Comparison of ENCODE assay signal across 12 cellular contexts in genomic region chr16:11080327-11080967, GRCh38.
DNase-seq lines count a peak whose midpoint lies in the region; ATAC-seq, FAIRE-seq and TF ChIP-seq lines count a peak whose summit lies in the region.
"Had no signal": no experiment of that assay in that cellular context is flagged by ENCODE, and none has a peak within 500 bp of the region (broad histone marks: within the 10 kb centered on the region; RNA-seq: fewer than 3 reads in every experiment).

No MANE protein-coding gene starts in this region.

- FAIRE-seq in GM19239 (lab: Jason Lieb, UNC): peak; percentile 33
- FAIRE-seq: GM12878 had no signal

- intact Hi-C loops in adrenal gland (cut with DNase I): no loop called here
- intact Hi-C loops in PC-9 (cut with micrococcal nuclease; ENCODE audit: unreplicated experiment): no loop called here

- H3K4me3 Mint-ChIP-seq in activated naive CD8-positive, alpha-beta T cell treated with anti-CD3 and anti-CD28 coated beads, Interleukin-2, amount 50 U/mL, for 24 hours: no peak overlapping the region

- no TSS peak for BruUV-seq in PC-9 (replicated peaks; lab: Mats Ljungman, UMichigan)

- DNase-seq in GM19239 (ENCODE audit: insufficient read length, low spot score) (no peak), adrenal gland (no peak), PC-9 (no peak), DMS53 (lab: John Stamatoyannopoulos, UW) (no peak)
- no peak for DNase-seq in activated naive CD8-positive, alpha-beta T cell treated with anti-CD3 and anti-CD28 coated beads, Interleukin-2, amount 50 U/mL, for 24 hours
- DNase-seq: activated CD8-positive, alpha-beta memory T cell treated with anti-CD3 and anti-CD28 coated beads for 24 hours; NCI-H446 had no signal

- H2AFZ ChIP-seq in ACC112 (ENCODE audit: low read length, unreplicated experiment) (no peak overlapping the region), parathyroid adenoma (no peak overlapping the region), PC-9 (no peak overlapping the region)

- 77 to 96% (median 90%) methylated on average over 10 of the region's 10 CpGs for WGBS in adrenal gland, 4 donors

- H3K4me1 ChIP-seq in ACC112 (ENCODE audit: control insufficient read depth, insufficient read depth, low read length, unreplicated experiment) (peaks cover 65% of the 10 kb centered on the region), parathyroid adenoma (peaks cover 37% of the 10 kb centered on the region), adrenal gland (replicated peaks in 1 of 2) (peaks cover 21 to 38% of the 10 kb centered on the region in 2 donors), PC-9 (replicated peaks; ENCODE audit: insufficient read depth) (no peaks in the 10 kb centered on the region)

- peaks cover 22% of the 10 kb centered on the region for H3K36me3 Mint-ChIP-seq in activated naive CD8-positive, alpha-beta T cell treated with anti-CD3 and anti-CD28 coated beads, Interleukin-2, amount 50 U/mL, for 24 hours (ENCODE audit: low read depth)

- H3K9me3 ChIP-seq in parathyroid adenoma (ENCODE audit: control insufficient read depth, low read length) (no peaks in the 10 kb centered on the region), adrenal gland (replicated peaks in 1 of 3) (no peaks in the 10 kb centered on the region), PC-9 (ENCODE audit: insufficient read depth, low read depth) (no peaks in the 10 kb centered on the region)
- H3K9me3 ChIP-seq: BLaER1 treated with 17β-estradiol and CSF1 and Interleukin-3, amounts not matched to agents 10 nM and 100 nM had no signal

- H3K9me2 ChIP-seq in PC-9 (ENCODE audit: insufficient read depth): no peaks in the 10 kb centered on the region

- H3K27me3 ChIP-seq in ACC112 (ENCODE audit: insufficient read depth, low read length) (no peaks in the 10 kb centered on the region), parathyroid adenoma (ENCODE audit: control insufficient read depth, insufficient read depth, low read length) (no peaks in the 10 kb centered on the region), adrenal gland (no peaks in the 10 kb centered on the region), PC-9 (ENCODE audit: insufficient read depth, low read depth) (no peaks in the 10 kb centered on the region)
- H3K27me3 ChIP-seq: BLaER1 treated with 17β-estradiol and CSF1 and Interleukin-3, amounts not matched to agents 10 nM and 100 nM had no signal

- no peaks in the 10 kb centered on the region for H3F3A ChIP-seq in PC-9 (ENCODE audit: insufficient read depth, low read depth)

- H3K4me1 Mint-ChIP-seq in activated naive CD8-positive, alpha-beta T cell treated with anti-CD3 and anti-CD28 coated beads, Interleukin-2, amount 50 U/mL, for 24 hours: peaks cover 98% of the 10 kb centered on the region

- POLR2A ChIA-PET in PC-9 (lab: Charles Lee; ENCODE audit: unreplicated experiment): no interaction called here

- no peak overlapping the region for H3K4me3 ChIP-seq in ACC112 (ENCODE audit: low read depth, low read length)
- H3K4me3 ChIP-seq in parathyroid adenoma (ENCODE audit: low read depth, low read length): no peak overlapping the region
- no peak overlapping the region for H3K4me3 ChIP-seq in adrenal gland
- no peak overlapping the region for H3K4me3 ChIP-seq in PC-9
- H3K4me3 ChIP-seq: BLaER1 treated with 17β-estradiol and CSF1 and Interleukin-3, amounts not matched to agents 10 nM and 100 nM; GM12878 had no signal

- H3K4me2 ChIP-seq in parathyroid adenoma (ENCODE audit: low read length): no peak overlapping the region
- H3K4me2 ChIP-seq in PC-9: no peak overlapping the region
- H3K4me2 ChIP-seq: BLaER1 treated with 17β-estradiol and CSF1 and Interleukin-3, amounts not matched to agents 10 nM and 100 nM had no signal

- H3K27ac ChIP-seq in ACC112 (ENCODE audit: low read depth, low read length) (peak overlapping the region; percentile 97), parathyroid adenoma (peak overlapping the region; percentile 15), adrenal gland (peak overlapping the region in 1 of 5 donors; percentile 40), PC-9 (no peak overlapping the region)
- H3K27ac ChIP-seq: BLaER1 treated with 17β-estradiol and CSF1 and Interleukin-3, amounts not matched to agents 10 nM and 100 nM had no signal

- H3K27me3 Mint-ChIP-seq in activated naive CD8-positive, alpha-beta T cell treated with anti-CD3 and anti-CD28 coated beads, Interleukin-2, amount 50 U/mL, for 24 hours: no peaks in the 10 kb centered on the region

- TF ChIP-seq CTCF in parathyroid adenoma (IDR thresholded peaks at IDR 0.05): no peak
- no peak for TF ChIP-seq CTCF in adrenal gland (IDR thresholded peaks at IDR 0.05)
- TF ChIP-seq CTCF in PC-9 (conservative IDR thresholded peaks at IDR 0.05): no peak

- no peak overlapping the region for H3K9ac ChIP-seq in parathyroid adenoma
- H3K9ac ChIP-seq: BLaER1 treated with 17β-estradiol and CSF1 and Interleukin-3, amounts not matched to agents 10 nM and 100 nM had no signal

- no peak for ATAC-seq in activated naive CD8-positive, alpha-beta T cell treated with anti-CD3 and anti-CD28 coated beads, Interleukin-2, amount 50 U/mL, for 24 hours
- ATAC-seq in GM19035 (IDR thresholded peaks at IDR 0.05; ENCODE audit: unreplicated experiment): no peak
- ATAC-seq: GM12878 had no signal

- peak overlapping the region; percentile 90 for H3K27ac Mint-ChIP-seq in activated naive CD8-positive, alpha-beta T cell treated with anti-CD3 and anti-CD28 coated beads, Interleukin-2, amount 50 U/mL, for 24 hours

- CTCF ChIA-PET in PC-9 (lab: Charles Lee): no interaction called here

- H3K9me3 Mint-ChIP-seq in activated naive CD8-positive, alpha-beta T cell treated with anti-CD3 and anti-CD28 coated beads, Interleukin-2, amount 50 U/mL, for 24 hours: no peaks in the 10 kb centered on the region

- H3K36me3 ChIP-seq in ACC112 (ENCODE audit: insufficient read depth, low read length): no peaks in the 10 kb centered on the region
- no peaks in the 10 kb centered on the region for H3K36me3 ChIP-seq in parathyroid adenoma (ENCODE audit: control insufficient read depth, insufficient read depth, low read length)
- no peaks in the 10 kb centered on the region for H3K36me3 ChIP-seq in adrenal gland (replicated peaks in 1 of 2)
- no peaks in the 10 kb centered on the region for H3K36me3 ChIP-seq in PC-9 (ENCODE audit: low read depth)

- no peak for TF ChIP-seq POLR2A in adrenal gland (IDR thresholded peaks at IDR 0.05)

- no peaks in the 10 kb centered on the region for H3K79me2 ChIP-seq in ACC112 (ENCODE audit: control insufficient read depth, insufficient read depth, low read length, unreplicated experiment)
- peaks cover 2% of the 10 kb centered on the region for H3K79me2 ChIP-seq in parathyroid adenoma
- H3K79me2 ChIP-seq in PC-9 (ENCODE audit: low read depth): no peaks in the 10 kb centered on the region

- no peaks in the 10 kb centered on the region for H4K20me1 ChIP-seq in PC-9 (ENCODE audit: insufficient read depth)
